1 cellular context compared by ENCODE assay signal in the genomic region with DNA sequence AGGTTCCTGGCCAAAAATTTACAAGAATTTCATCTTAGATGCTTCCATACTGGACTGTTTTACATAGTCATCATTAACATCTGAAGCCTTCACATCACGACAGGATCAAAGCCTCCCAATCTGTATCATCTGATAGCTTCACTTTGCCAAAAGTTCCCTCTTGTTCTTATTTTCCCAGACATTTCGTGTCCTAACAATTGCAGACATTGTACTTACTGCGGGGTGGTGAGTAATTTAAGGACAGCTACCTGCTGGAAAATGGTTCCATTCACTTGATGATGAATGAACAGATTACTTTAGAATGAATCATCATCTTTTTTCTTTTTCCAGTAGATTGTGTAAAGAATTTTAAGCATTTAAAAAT.
TF ChIP-seq lines count a peak whose summit lies in the region.

No MANE protein-coding gene starts in this region.

TF ChIP-seq in GM23338, 12 proteins besides CTCF, POLR2A, EP300 and RAD21 (continued from another document):
- TF ChIP-seq, protein P1, sequence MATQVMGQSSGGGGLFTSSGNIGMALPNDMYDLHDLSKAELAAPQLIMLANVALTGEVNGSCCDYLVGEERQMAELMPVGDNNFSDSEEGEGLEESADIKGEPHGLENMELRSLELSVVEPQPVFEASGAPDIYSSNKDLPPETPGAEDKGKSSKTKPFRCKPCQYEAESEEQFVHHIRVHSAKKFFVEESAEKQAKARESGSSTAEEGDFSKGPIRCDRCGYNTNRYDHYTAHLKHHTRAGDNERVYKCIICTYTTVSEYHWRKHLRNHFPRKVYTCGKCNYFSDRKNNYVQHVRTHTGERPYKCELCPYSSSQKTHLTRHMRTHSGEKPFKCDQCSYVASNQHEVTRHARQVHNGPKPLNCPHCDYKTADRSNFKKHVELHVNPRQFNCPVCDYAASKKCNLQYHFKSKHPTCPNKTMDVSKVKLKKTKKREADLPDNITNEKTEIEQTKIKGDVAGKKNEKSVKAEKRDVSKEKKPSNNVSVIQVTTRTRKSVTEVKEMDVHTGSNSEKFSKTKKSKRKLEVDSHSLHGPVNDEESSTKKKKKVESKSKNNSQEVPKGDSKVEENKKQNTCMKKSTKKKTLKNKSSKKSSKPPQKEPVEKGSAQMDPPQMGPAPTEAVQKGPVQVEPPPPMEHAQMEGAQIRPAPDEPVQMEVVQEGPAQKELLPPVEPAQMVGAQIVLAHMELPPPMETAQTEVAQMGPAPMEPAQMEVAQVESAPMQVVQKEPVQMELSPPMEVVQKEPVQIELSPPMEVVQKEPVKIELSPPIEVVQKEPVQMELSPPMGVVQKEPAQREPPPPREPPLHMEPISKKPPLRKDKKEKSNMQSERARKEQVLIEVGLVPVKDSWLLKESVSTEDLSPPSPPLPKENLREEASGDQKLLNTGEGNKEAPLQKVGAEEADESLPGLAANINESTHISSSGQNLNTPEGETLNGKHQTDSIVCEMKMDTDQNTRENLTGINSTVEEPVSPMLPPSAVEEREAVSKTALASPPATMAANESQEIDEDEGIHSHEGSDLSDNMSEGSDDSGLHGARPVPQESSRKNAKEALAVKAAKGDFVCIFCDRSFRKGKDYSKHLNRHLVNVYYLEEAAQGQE (IDR thresholded peaks at IDR 0.05; ENCODE audit: unreplicated experiment) = no peak
- TF ChIP-seq, protein P2, sequence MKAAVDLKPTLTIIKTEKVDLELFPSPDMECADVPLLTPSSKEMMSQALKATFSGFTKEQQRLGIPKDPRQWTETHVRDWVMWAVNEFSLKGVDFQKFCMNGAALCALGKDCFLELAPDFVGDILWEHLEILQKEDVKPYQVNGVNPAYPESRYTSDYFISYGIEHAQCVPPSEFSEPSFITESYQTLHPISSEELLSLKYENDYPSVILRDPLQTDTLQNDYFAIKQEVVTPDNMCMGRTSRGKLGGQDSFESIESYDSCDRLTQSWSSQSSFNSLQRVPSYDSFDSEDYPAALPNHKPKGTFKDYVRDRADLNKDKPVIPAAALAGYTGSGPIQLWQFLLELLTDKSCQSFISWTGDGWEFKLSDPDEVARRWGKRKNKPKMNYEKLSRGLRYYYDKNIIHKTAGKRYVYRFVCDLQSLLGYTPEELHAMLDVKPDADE (IDR thresholded peaks at IDR 0.05) = no peak
- no peak for TF ChIP-seq ZNF114 (CRISPR knock-in tag; IDR thresholded peaks at IDR 0.05)
- TF ChIP-seq EZH2phosphoT487 (IDR thresholded peaks at IDR 0.05; ENCODE audit: unreplicated experiment) = no peak
